ENCODE assay signal across 1 cellular context in genomic region chr11:111633248-111633647, GRCh38.
TF ChIP-seq lines count a peak whose summit lies in the region.

No MANE protein-coding gene starts in this region.

TF ChIP-seq in GM23338, 12 proteins besides CTCF, POLR2A, EP300 and RAD21 (continued from another document):
- TF ChIP-seq, protein P1, sequence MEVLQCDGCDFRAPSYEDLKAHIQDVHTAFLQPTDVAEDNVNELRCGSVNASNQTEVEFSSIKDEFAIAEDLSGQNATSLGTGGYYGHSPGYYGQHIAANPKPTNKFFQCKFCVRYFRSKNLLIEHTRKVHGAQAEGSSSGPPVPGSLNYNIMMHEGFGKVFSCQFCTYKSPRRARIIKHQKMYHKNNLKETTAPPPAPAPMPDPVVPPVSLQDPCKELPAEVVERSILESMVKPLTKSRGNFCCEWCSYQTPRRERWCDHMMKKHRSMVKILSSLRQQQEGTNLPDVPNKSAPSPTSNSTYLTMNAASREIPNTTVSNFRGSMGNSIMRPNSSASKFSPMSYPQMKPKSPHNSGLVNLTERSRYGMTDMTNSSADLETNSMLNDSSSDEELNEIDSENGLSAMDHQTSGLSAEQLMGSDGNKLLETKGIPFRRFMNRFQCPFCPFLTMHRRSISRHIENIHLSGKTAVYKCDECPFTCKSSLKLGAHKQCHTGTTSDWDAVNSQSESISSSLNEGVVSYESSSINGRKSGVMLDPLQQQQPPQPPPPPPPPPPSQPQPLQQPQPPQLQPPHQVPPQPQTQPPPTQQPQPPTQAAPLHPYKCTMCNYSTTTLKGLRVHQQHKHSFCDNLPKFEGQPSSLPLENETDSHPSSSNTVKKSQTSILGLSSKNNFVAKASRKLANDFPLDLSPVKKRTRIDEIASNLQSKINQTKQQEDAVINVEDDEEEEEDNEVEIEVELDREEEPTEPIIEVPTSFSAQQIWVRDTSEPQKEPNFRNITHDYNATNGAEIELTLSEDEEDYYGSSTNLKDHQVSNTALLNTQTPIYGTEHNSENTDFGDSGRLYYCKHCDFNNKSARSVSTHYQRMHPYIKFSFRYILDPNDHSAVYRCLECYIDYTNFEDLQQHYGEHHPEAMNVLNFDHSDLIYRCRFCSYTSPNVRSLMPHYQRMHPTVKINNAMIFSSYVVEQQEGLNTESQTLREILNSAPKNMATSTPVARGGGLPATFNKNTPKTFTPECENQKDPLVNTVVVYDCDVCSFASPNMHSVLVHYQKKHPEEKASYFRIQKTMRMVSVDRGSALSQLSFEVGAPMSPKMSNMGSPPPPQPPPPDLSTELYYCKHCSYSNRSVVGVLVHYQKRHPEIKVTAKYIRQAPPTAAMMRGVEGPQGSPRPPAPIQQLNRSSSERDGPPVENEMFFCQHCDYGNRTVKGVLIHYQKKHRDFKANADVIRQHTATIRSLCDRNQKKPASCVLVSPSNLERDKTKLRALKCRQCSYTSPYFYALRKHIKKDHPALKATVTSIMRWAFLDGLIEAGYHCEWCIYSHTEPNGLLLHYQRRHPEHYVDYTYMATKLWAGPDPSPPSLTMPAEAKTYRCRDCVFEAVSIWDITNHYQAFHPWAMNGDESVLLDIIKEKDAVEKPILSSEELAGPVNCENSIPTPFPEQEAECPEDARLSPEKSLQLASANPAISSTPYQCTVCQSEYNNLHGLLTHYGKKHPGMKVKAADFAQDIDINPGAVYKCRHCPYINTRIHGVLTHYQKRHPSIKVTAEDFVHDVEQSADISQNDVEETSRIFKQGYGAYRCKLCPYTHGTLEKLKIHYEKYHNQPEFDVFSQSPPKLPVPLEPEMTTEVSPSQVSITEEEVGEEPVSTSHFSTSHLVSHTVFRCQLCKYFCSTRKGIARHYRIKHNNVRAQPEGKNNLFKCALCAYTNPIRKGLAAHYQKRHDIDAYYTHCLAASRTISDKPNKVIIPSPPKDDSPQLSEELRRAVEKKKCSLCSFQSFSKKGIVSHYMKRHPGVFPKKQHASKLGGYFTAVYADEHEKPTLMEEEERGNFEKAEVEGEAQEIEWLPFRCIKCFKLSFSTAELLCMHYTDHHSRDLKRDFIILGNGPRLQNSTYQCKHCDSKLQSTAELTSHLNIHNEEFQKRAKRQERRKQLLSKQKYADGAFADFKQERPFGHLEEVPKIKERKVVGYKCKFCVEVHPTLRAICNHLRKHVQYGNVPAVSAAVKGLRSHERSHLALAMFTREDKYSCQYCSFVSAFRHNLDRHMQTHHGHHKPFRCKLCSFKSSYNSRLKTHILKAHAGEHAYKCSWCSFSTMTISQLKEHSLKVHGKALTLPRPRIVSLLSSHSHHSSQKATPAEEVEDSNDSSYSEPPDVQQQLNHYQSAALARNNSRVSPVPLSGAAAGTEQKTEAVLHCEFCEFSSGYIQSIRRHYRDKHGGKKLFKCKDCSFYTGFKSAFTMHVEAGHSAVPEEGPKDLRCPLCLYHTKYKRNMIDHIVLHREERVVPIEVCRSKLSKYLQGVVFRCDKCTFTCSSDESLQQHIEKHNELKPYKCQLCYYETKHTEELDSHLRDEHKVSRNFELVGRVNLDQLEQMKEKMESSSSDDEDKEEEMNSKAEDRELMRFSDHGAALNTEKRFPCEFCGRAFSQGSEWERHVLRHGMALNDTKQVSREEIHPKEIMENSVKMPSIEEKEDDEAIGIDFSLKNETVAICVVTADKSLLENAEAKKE (CRISPR knock-in tag; IDR thresholded peaks at IDR 0.05): no peak
- TF ChIP-seq, protein P2, sequence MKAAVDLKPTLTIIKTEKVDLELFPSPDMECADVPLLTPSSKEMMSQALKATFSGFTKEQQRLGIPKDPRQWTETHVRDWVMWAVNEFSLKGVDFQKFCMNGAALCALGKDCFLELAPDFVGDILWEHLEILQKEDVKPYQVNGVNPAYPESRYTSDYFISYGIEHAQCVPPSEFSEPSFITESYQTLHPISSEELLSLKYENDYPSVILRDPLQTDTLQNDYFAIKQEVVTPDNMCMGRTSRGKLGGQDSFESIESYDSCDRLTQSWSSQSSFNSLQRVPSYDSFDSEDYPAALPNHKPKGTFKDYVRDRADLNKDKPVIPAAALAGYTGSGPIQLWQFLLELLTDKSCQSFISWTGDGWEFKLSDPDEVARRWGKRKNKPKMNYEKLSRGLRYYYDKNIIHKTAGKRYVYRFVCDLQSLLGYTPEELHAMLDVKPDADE (IDR thresholded peaks at IDR 0.05): no peak
- TF ChIP-seq EZH2phosphoT487 (IDR thresholded peaks at IDR 0.05; ENCODE audit: unreplicated experiment) (no peak), REST (IDR thresholded peaks at IDR 0.05; ENCODE audit: unreplicated experiment) (no peak), ZNF114 (CRISPR knock-in tag; IDR thresholded peaks at IDR 0.05) (no peak), JUNB (IDR thresholded peaks at IDR 0.05; ENCODE audit: unreplicated experiment) (no peak), STAT1 (IDR thresholded peaks at IDR 0.05; ENCODE audit: unreplicated experiment) (no peak), NANOG (IDR thresholded peaks at IDR 0.05; ENCODE audit: borderline replicate concordance) (no peak), CREB1 (CRISPR knock-in tag; IDR thresholded peaks at IDR 0.05; ENCODE audit: low read depth) (no peak), ZNF331 (CRISPR knock-in tag; IDR thresholded peaks at IDR 0.05; ENCODE audit: low read depth) (no peak)
